ENCODE assay signal across 11 cellular contexts in genomic region chr1:238485062-238485905, GRCh38.
DNase-seq lines count a peak whose midpoint lies in the region; ATAC-seq lines count a peak whose summit lies in the region.
"Had no signal": no experiment of that assay in that cellular context is flagged by ENCODE, and none has a peak within 500 bp of the region (broad histone marks: within the 10 kb centered on the region; RNA-seq: fewer than 3 reads in every experiment).

No MANE protein-coding gene starts in this region.

- H3K4ac ChIP-seq in neuronal stem cell (ENCODE audit: low read length) = no peak overlapping the region

- H3K79me1 ChIP-seq in neuronal stem cell (ENCODE audit: low read depth, low read length) = no peaks in the 10 kb centered on the region

- H4K91ac ChIP-seq in neuronal stem cell (ENCODE audit: low read depth, low read length, poor library complexity) = no peak overlapping the region

- H2BK5ac ChIP-seq in neuronal stem cell (ENCODE audit: low read length) = no peak overlapping the region

- H3K23ac ChIP-seq in neuronal stem cell (ENCODE audit: low read depth, low read length, poor library complexity) = no peak overlapping the region

- no peak overlapping the region for H3K9ac ChIP-seq in neuronal stem cell (ENCODE audit: low read depth, low read length, poor library complexity)

- ATAC-seq in HG03196 (IDR thresholded peaks at IDR 0.05; ENCODE audit: unreplicated experiment) (no peak), HG03521 (IDR thresholded peaks at IDR 0.05; ENCODE audit: unreplicated experiment) (no peak)

- no peak overlapping the region for H2BK120ac ChIP-seq in neuronal stem cell (ENCODE audit: low read depth, low read length)

- no peak overlapping the region for H3K27ac ChIP-seq in neuronal stem cell (replicated peaks; ENCODE audit: low read length)

- peaks cover 1 to 2% of the 10 kb centered on the region in 2 donors for H3K4me1 ChIP-seq in neuronal stem cell (ENCODE audit: control insufficient read depth in 2 of 2, insufficient read depth in 1 of 2, low read depth in 1 of 2, low read length in 2 of 2)

- DNase-seq in EL = peak; percentile 64
- DNase-seq in NCI-H774 (lab: John Stamatoyannopoulos, UW) = peak; percentile 66
- DNase-seq in ecto neural progenitor cell (ENCODE audit: low spot score) = peak; percentile 53
- DNase-seq in neuronal stem cell (ENCODE audit: low spot score) = no peak
- no peak for DNase-seq in DMS153 treated with DMSO at 0.1 percent for 48 hours (lab: John Stamatoyannopoulos, UW; ENCODE audit: unreplicated experiment)
- no peak for DNase-seq in NCI-H2171 (lab: John Stamatoyannopoulos, UW)
- DNase-seq: activated CD4-positive, CD25-positive, alpha-beta regulatory T cell treated with anti-CD3 and anti-CD28 coated beads, Interleukin-2, amount 50 U/mL, for 72 hours; Karpas-422; stimulated activated naive B cell treated with anti-CD40 and anti-IgM and Interleukin-4, amounts not matched to agents 10 μg/mL and 1 μg/mL and 100 μg/mL, for 72 hours had no signal

- WGBS in neuronal stem cell (ENCODE audit: extremely low coverage in 2 of 2, insufficient read length in 2 of 2, insufficient replicate concordance in 1 of 2), 2 donors = no CpG with 5 or more reads among the region's 14 CpGs

- H4K8ac ChIP-seq in neuronal stem cell (ENCODE audit: low read depth, low read length) = no peak overlapping the region

- H3K14ac ChIP-seq in neuronal stem cell (ENCODE audit: low read length) = no peak overlapping the region

- no peak overlapping the region for H3K4me2 ChIP-seq in neuronal stem cell (ENCODE audit: insufficient read depth, low read length, poor library complexity, severe bottlenecking)

- H3K36me3 ChIP-seq in neuronal stem cell (replicated peaks in 1 of 2; ENCODE audit: control insufficient read depth in 2 of 2, insufficient read depth in 2 of 2, low read length in 2 of 2) = no peaks in the 10 kb centered on the region

- peak overlapping the region in 1 of 2 donors; percentile 15 for H3K4me3 ChIP-seq in neuronal stem cell (ENCODE audit: low read length in 2 of 2)

- no peak overlapping the region for H2AK5ac ChIP-seq in neuronal stem cell (ENCODE audit: low read depth, low read length)

- peak overlapping the region; percentile 80 for H2AFZ ChIP-seq in neuronal stem cell (ENCODE audit: low read length)

- H2BK15ac ChIP-seq in neuronal stem cell (ENCODE audit: low read length) = no peak overlapping the region

- no peak overlapping the region for H3K18ac ChIP-seq in neuronal stem cell (ENCODE audit: low read length)

- H3K27me3 ChIP-seq in neuronal stem cell (ENCODE audit: control insufficient read depth in 3 of 3, insufficient read depth in 3 of 3, low read depth in 1 of 3, low read length in 3 of 3) = no peaks in the 10 kb centered on the region

- H2BK12ac ChIP-seq in neuronal stem cell (ENCODE audit: low read length) = no peak overlapping the region

- no peaks in the 10 kb centered on the region for H3K9me3 ChIP-seq in neuronal stem cell (replicated peaks in 1 of 2; ENCODE audit: control insufficient read depth in 2 of 2, insufficient read depth in 1 of 2, low read depth in 1 of 2, low read length in 2 of 2)

Comparison
In these comparisons a context has a peak if more than half of its experiments do, and no peak if none do; other contexts are left out.
1. DNase-seq: peak in EL (single experiment), NCI-H774 (single experiment) and ecto neural progenitor cell (single experiment); none in neuronal stem cell (single experiment), DMS153 treated with DMSO at 0.1 percent for 48 hours (single experiment) and NCI-H2171 (single experiment).